Comparison of ENCODE assay signal across 11 cellular contexts in the genomic region with DNA sequence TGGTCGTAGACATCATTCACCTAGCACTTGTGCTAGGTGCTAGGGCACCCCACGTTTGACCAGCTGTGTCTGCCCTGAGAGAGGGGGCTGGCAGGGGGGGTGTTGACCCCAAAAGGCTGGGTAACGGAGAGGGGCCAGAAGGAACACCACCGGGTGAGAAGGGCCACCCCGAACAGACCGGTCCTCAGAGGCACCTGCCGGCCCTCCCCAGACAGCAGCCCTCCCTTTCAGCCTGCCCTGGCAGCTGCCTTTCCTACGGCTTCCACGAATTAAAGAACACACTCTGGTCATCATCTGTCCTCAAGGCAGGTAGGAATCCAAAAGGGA. TPM values are rescaled to one million over a fixed set of nuclear protein-coding genes. Genes with fewer than 3 reads are reported as not detected.
DNase-seq lines count a peak whose midpoint lies in the region; ATAC-seq and TF ChIP-seq lines count a peak whose summit lies in the region.
"Had no signal": no experiment of that assay in that cellular context is flagged by ENCODE, and none has a peak within 500 bp of the region (broad histone marks: within the 10 kb centered on the region; RNA-seq: fewer than 3 reads in every experiment).

No MANE protein-coding gene starts in this region.

- peak overlapping the region; percentile 68 for H3K4me3 Mint-ChIP-seq in activated naive CD8-positive, alpha-beta T cell treated with anti-CD3 and anti-CD28 coated beads, Interleukin-2, amount 10 ng/mL, durations not matched to agents 7 days and 5 days
- H3K4me3 Mint-ChIP-seq in activated naive CD8-positive, alpha-beta T cell treated with anti-CD3 and anti-CD28 coated beads for 36 hours: no peak overlapping the region

- no peak for TF ChIP-seq POLR2A in upper lobe of left lung (IDR thresholded peaks at IDR 0.05)

- 0 to 10% methylated on average over 4 to 8 of the region's 9 CpGs for WGBS in mesodermal cell (ENCODE audit: insufficient coverage in 2 of 2), 2 experiments
- WGBS in upper lobe of left lung, 2 donors: 24 to 36% methylated on average over 5 to 9 of the region's 9 CpGs

- no peak for TF ChIP-seq EP300 in upper lobe of left lung (IDR thresholded peaks at IDR 0.05)

- no peak for ATAC-seq in activated naive CD8-positive, alpha-beta T cell treated with anti-CD3 and anti-CD28 coated beads, Interleukin-2, amount 10 ng/mL, durations not matched to agents 7 days and 5 days (ENCODE audit: low read depth)
- ATAC-seq in upper lobe of left lung (ENCODE audit: low FRiP score in 2 of 2): no peak

- H3K36me3 Mint-ChIP-seq in activated naive CD8-positive, alpha-beta T cell treated with anti-CD3 and anti-CD28 coated beads, Interleukin-2, amount 10 ng/mL, durations not matched to agents 7 days and 5 days: no peaks in the 10 kb centered on the region
- H3K36me3 Mint-ChIP-seq in activated naive CD8-positive, alpha-beta T cell treated with anti-CD3 and anti-CD28 coated beads for 36 hours: no peaks in the 10 kb centered on the region

- H3K36me3 ChIP-seq in colonic mucosa (no peaks in the 10 kb centered on the region), mesodermal cell (ENCODE audit: control insufficient read depth, insufficient read depth, low read length) (no peaks in the 10 kb centered on the region), upper lobe of left lung (no peaks in the 10 kb centered on the region)

- H3K27ac ChIP-seq in colonic mucosa (no peak overlapping the region), mesodermal cell (ENCODE audit: low read depth, low read length, severe bottlenecking) (no peak overlapping the region), upper lobe of left lung (no peak overlapping the region)

- H3K27me3 Mint-ChIP-seq in activated naive CD8-positive, alpha-beta T cell treated with anti-CD3 and anti-CD28 coated beads, Interleukin-2, amount 10 ng/mL, durations not matched to agents 7 days and 5 days: peaks cover 58% of the 10 kb centered on the region
- peaks cover 72% of the 10 kb centered on the region for H3K27me3 Mint-ChIP-seq in activated naive CD8-positive, alpha-beta T cell treated with anti-CD3 and anti-CD28 coated beads for 36 hours

- DNase-seq in activated naive CD8-positive, alpha-beta T cell treated with anti-CD3 and anti-CD28 coated beads, Interleukin-2, amount 10 ng/mL, durations not matched to agents 7 days and 5 days: no peak
- no peak for DNase-seq in activated naive CD8-positive, alpha-beta T cell treated with anti-CD3 and anti-CD28 coated beads for 36 hours
- DNase-seq in colonic mucosa (no peak), upper lobe of left lung (no peak), HUDEP-2 (lab: John Stamatoyannopoulos, UW; ENCODE audit: unreplicated experiment in 76 of 76) (no peak), NCI-H2227 treated with DMSO at 0.1 percent for 48 hours (lab: John Stamatoyannopoulos, UW) (no peak), pons (ENCODE audit: low spot score) (no peak)
- DNase-seq: GOT3 had no signal

- H3K4me1 ChIP-seq in colonic mucosa (peaks cover 6% of the 10 kb centered on the region), mesodermal cell (ENCODE audit: control insufficient read depth, insufficient read depth, low read length, poor library complexity, severe bottlenecking) (peaks cover 8% of the 10 kb centered on the region), upper lobe of left lung (peaks cover 15 to 46% (median 41%) of the 10 kb centered on the region in 4 donors)

- no peak overlapping the region for H3K9ac ChIP-seq in colonic mucosa (ENCODE audit: low read depth in 2 of 2, low read length in 2 of 2)

- intact Hi-C loops in colonic mucosa (cut with DNase I): no loop called here

- peak overlapping the region; percentile 25 for H3K4me3 ChIP-seq in colonic mucosa
- H3K4me3 ChIP-seq in mesodermal cell (ENCODE audit: extremely low read depth, insufficient read depth, low read length, poor library complexity, severe bottlenecking): peak overlapping the region; percentile 41
- H3K4me3 ChIP-seq in upper lobe of left lung: peak overlapping the region in 3 of 4 donors; percentile 56 to 66 (median 58)
- H3K4me3 ChIP-seq: GM12878 had no signal

- POLR2A ChIA-PET in activated naive CD8-positive, alpha-beta T cell treated with anti-CD3 and anti-CD28 coated beads, Interleukin-2, amount 10 ng/mL, durations not matched to agents 7 days and 5 days (lab: Charles Lee): no interaction called here

- H3K4me1 Mint-ChIP-seq in activated naive CD8-positive, alpha-beta T cell treated with anti-CD3 and anti-CD28 coated beads, Interleukin-2, amount 10 ng/mL, durations not matched to agents 7 days and 5 days: peaks cover 13% of the 10 kb centered on the region
- peaks cover 8% of the 10 kb centered on the region for H3K4me1 Mint-ChIP-seq in activated naive CD8-positive, alpha-beta T cell treated with anti-CD3 and anti-CD28 coated beads for 36 hours

- H3K27me3 ChIP-seq in colonic mucosa (peaks cover 23% of the 10 kb centered on the region), upper lobe of left lung (peaks cover 0 to 11% (median 4%) of the 10 kb centered on the region in 4 donors)

- no peak overlapping the region for H3K27ac Mint-ChIP-seq in activated naive CD8-positive, alpha-beta T cell treated with anti-CD3 and anti-CD28 coated beads, Interleukin-2, amount 10 ng/mL, durations not matched to agents 7 days and 5 days
- no peak overlapping the region for H3K27ac Mint-ChIP-seq in activated naive CD8-positive, alpha-beta T cell treated with anti-CD3 and anti-CD28 coated beads for 36 hours

- no peak for TF ChIP-seq CTCF in colonic mucosa (IDR thresholded peaks at IDR 0.05)
- TF ChIP-seq CTCF in upper lobe of left lung (IDR thresholded peaks at IDR 0.05): no peak

- no peaks in the 10 kb centered on the region for H3K9me3 Mint-ChIP-seq in activated naive CD8-positive, alpha-beta T cell treated with anti-CD3 and anti-CD28 coated beads, Interleukin-2, amount 10 ng/mL, durations not matched to agents 7 days and 5 days
- no peaks in the 10 kb centered on the region for H3K9me3 Mint-ChIP-seq in activated naive CD8-positive, alpha-beta T cell treated with anti-CD3 and anti-CD28 coated beads for 36 hours

- H3K9me3 ChIP-seq in colonic mucosa (no peaks in the 10 kb centered on the region), mesodermal cell (ENCODE audit: control insufficient read depth, low read length) (no peaks in the 10 kb centered on the region), upper lobe of left lung (no peaks in the 10 kb centered on the region)

RNA-seq across cellular contexts. Expression of a gene that starts 1.0 kb away (rescaled TPM):
- under 1 TPM; 0.17 to 0.20 TPM for total RNA-seq in activated naive CD8-positive, alpha-beta T cell treated with anti-CD3 and anti-CD28 coated beads, Interleukin-2, amount 10 ng/mL, durations not matched to agents 7 days and 5 days
- not detected for total RNA-seq in activated naive CD8-positive, alpha-beta T cell treated with anti-CD3 and anti-CD28 coated beads for 36 hours
- under 1 TPM; 0.15 to 0.66 TPM for total RNA-seq in colonic mucosa
- polyA plus RNA-seq in mesodermal cell (2013, experiment 1 of 2): 0.74 TPM
- 0.66 TPM for polyA plus RNA-seq in mesodermal cell (2013, experiment 2 of 2)
- 1 to 10 TPM; 1.5 to 7.5 (median 4.9) TPM for total RNA-seq in upper lobe of left lung
- total RNA-seq: GM12878 had no signal

RNA-seq across cellular contexts. Expression of a gene that starts 23.1 kb away (rescaled TPM):
- total RNA-seq in activated naive CD8-positive, alpha-beta T cell treated with anti-CD3 and anti-CD28 coated beads, Interleukin-2, amount 10 ng/mL, durations not matched to agents 7 days and 5 days: under 1 TPM in 1 of 2 experiments, not detected in 1; 0.14 TPM
- not detected for total RNA-seq in activated naive CD8-positive, alpha-beta T cell treated with anti-CD3 and anti-CD28 coated beads for 36 hours
- not detected for total RNA-seq in colonic mucosa
- polyA plus RNA-seq in mesodermal cell (2013, experiment 1 of 2): not detected
- polyA plus RNA-seq in mesodermal cell (2013, experiment 2 of 2): not detected
- under 1 TPM in 3 of 6 donors, not detected in 3; 0.15 to 0.59 (median 0.20) TPM for total RNA-seq in upper lobe of left lung
- total RNA-seq: GM12878 had no signal
- polyA plus RNA-seq: GM12878 had no signal

RNA-seq across cellular contexts. Expression of a gene that starts 52.5 kb away (rescaled TPM):
- not detected for total RNA-seq in activated naive CD8-positive, alpha-beta T cell treated with anti-CD3 and anti-CD28 coated beads, Interleukin-2, amount 10 ng/mL, durations not matched to agents 7 days and 5 days
- not detected for total RNA-seq in activated naive CD8-positive, alpha-beta T cell treated with anti-CD3 and anti-CD28 coated beads for 36 hours
- under 1 TPM; 0.12 to 0.19 TPM for total RNA-seq in colonic mucosa
- not detected for polyA plus RNA-seq in mesodermal cell (2013, experiment 1 of 2)
- not detected for polyA plus RNA-seq in mesodermal cell (2013, experiment 2 of 2)
- total RNA-seq in upper lobe of left lung: under 1 TPM in 1 of 6 donors, not detected in 5; 0.89 TPM
- total RNA-seq: GM12878, mononuclear cell had no signal
